ENCODE assay signal across 19 cellular contexts in genomic region chr17:28472871-28473497, GRCh38. TPM values are rescaled to one million over a fixed set of nuclear protein-coding genes. Genes with fewer than 3 reads are reported as not detected.
DNase-seq lines count a peak whose midpoint lies in the region; ATAC-seq and TF ChIP-seq lines count a peak whose summit lies in the region.
"Had no signal": no experiment of that assay in that cellular context is flagged by ENCODE, and none has a peak within 500 bp of the region (broad histone marks: within the 10 kb centered on the region; RNA-seq: fewer than 3 reads in every experiment).

No MANE protein-coding gene starts in this region.

- H3K36me3 ChIP-seq in colonic mucosa (no peaks in the 10 kb centered on the region), neural progenitor cell (no peaks in the 10 kb centered on the region)

- no peaks in the 10 kb centered on the region for H3K9me3 Mint-ChIP-seq in activated CD4-positive, alpha-beta memory T cell treated with anti-CD3 and anti-CD28 coated beads for 36 hours
- H3K9me3 Mint-ChIP-seq in activated CD4-positive, alpha-beta memory T cell treated with anti-CD3 and anti-CD28 coated beads, Interleukin-2, amount 10 ng/mL, durations not matched to agents 7 days and 5 days, result no peaks in the 10 kb centered on the region
- no peaks in the 10 kb centered on the region for H3K9me3 Mint-ChIP-seq in neural progenitor cell
- H3K9me3 Mint-ChIP-seq: H9 had no signal

- TF ChIP-seq CTCF in colonic mucosa (IDR thresholded peaks at IDR 0.05) (no peak), neural progenitor cell (IDR thresholded peaks at IDR 0.05) (no peak)

- H3F3A ChIP-seq in neural progenitor cell (ENCODE audit: low read depth), result no peaks in the 10 kb centered on the region

- no peak overlapping the region for H3K27ac Mint-ChIP-seq in activated CD4-positive, alpha-beta memory T cell treated with anti-CD3 and anti-CD28 coated beads for 36 hours
- H3K27ac Mint-ChIP-seq in activated CD4-positive, alpha-beta memory T cell treated with anti-CD3 and anti-CD28 coated beads, Interleukin-2, amount 10 ng/mL, durations not matched to agents 7 days and 5 days, result no peak overlapping the region
- no peak overlapping the region for H3K27ac Mint-ChIP-seq in neural progenitor cell
- H3K27ac Mint-ChIP-seq: B cell had no signal

- H3K4me1 ChIP-seq in colonic mucosa, result peaks cover 6% of the 10 kb centered on the region
- H3K4me1 ChIP-seq in neural progenitor cell, result no peaks in the 10 kb centered on the region

- H3K27me3 ChIP-seq in colonic mucosa (no peaks in the 10 kb centered on the region), neural progenitor cell (peaks cover 12% of the 10 kb centered on the region)

- H3K4me2 ChIP-seq in neural progenitor cell, result peak overlapping the region; percentile 13

- intact Hi-C loops in activated CD4-positive, alpha-beta memory T cell treated with anti-CD3 and anti-CD28 coated beads for 36 hours (cut with micrococcal nuclease), result no loop called here
- intact Hi-C loops in colonic mucosa (cut with DNase I), result no loop called here

- no peaks in the 10 kb centered on the region for H3K27me3 Mint-ChIP-seq in activated CD4-positive, alpha-beta memory T cell treated with anti-CD3 and anti-CD28 coated beads for 36 hours
- no peaks in the 10 kb centered on the region for H3K27me3 Mint-ChIP-seq in activated CD4-positive, alpha-beta memory T cell treated with anti-CD3 and anti-CD28 coated beads, Interleukin-2, amount 10 ng/mL, durations not matched to agents 7 days and 5 days
- H3K27me3 Mint-ChIP-seq in neural progenitor cell (ENCODE audit: insufficient read depth, low read depth), result peaks cover 5% of the 10 kb centered on the region

- H3K9ac ChIP-seq in colonic mucosa (ENCODE audit: low read depth in 2 of 2, low read length in 2 of 2) (peak overlapping the region in 1 of 2 donors; percentile 62), neural progenitor cell (no peak overlapping the region)

- H3K4me3 ChIP-seq in colonic mucosa (no peak overlapping the region), neural progenitor cell (no peak overlapping the region)

- no peaks in the 10 kb centered on the region for H4K20me1 ChIP-seq in neural progenitor cell (ENCODE audit: low read depth)

- no peaks in the 10 kb centered on the region for H3K79me2 ChIP-seq in neural progenitor cell (ENCODE audit: low read depth)

- peak; percentile 2 for DNase-seq in activated CD4-positive, alpha-beta memory T cell treated with anti-CD3 and anti-CD28 coated beads for 36 hours
- no peak for DNase-seq in activated CD4-positive, alpha-beta memory T cell treated with anti-CD3 and anti-CD28 coated beads, Interleukin-2, amount 10 ng/mL, durations not matched to agents 7 days and 5 days
- DNase-seq in MV-4-11 (lab: John Stamatoyannopoulos, UW) (peak; percentile 15), colonic mucosa (peak; percentile 63), neural progenitor cell (ENCODE audit: low spot score) (no peak), foreskin melanocyte (no peak)
- DNase-seq: DMS79 treated with DMSO at 0.1 percent for 48 hours, NCI-H1105, NCI-H2107, PC-3 had no signal

- H3K4me1 Mint-ChIP-seq in activated CD4-positive, alpha-beta memory T cell treated with anti-CD3 and anti-CD28 coated beads for 36 hours (ENCODE audit: low read depth), result peaks cover 19% of the 10 kb centered on the region
- peaks cover 36% of the 10 kb centered on the region for H3K4me1 Mint-ChIP-seq in activated CD4-positive, alpha-beta memory T cell treated with anti-CD3 and anti-CD28 coated beads, Interleukin-2, amount 10 ng/mL, durations not matched to agents 7 days and 5 days
- H3K4me1 Mint-ChIP-seq in neural progenitor cell, result peaks cover 5% of the 10 kb centered on the region
- H3K4me1 Mint-ChIP-seq: B cell had no signal

- CTCF ChIA-PET in activated CD4-positive, alpha-beta memory T cell treated with anti-CD3 and anti-CD28 coated beads for 36 hours (lab: Charles Lee), result no interaction called here
- CTCF ChIA-PET in activated CD4-positive, alpha-beta memory T cell treated with anti-CD3 and anti-CD28 coated beads, Interleukin-2, amount 10 ng/mL, durations not matched to agents 7 days and 5 days (lab: Charles Lee), result no interaction called here

- H3K27ac ChIP-seq in colonic mucosa (peak overlapping the region; percentile 64), neural progenitor cell (no peak overlapping the region)
- H3K27ac ChIP-seq: HL-60, RWPE1 had no signal

- H2AFZ ChIP-seq in neural progenitor cell (replicated peaks), result no peak overlapping the region

- POLR2A ChIA-PET in activated CD4-positive, alpha-beta memory T cell treated with anti-CD3 and anti-CD28 coated beads for 36 hours (lab: Charles Lee), result no interaction called here
- POLR2A ChIA-PET in activated CD4-positive, alpha-beta memory T cell treated with anti-CD3 and anti-CD28 coated beads, Interleukin-2, amount 10 ng/mL, durations not matched to agents 7 days and 5 days (lab: Charles Lee), result no interaction called here

- H3K9me3 ChIP-seq in colonic mucosa (no peaks in the 10 kb centered on the region), neural progenitor cell (ENCODE audit: low read depth) (no peaks in the 10 kb centered on the region)

- no peaks in the 10 kb centered on the region for H3K36me3 Mint-ChIP-seq in activated CD4-positive, alpha-beta memory T cell treated with anti-CD3 and anti-CD28 coated beads for 36 hours
- no peaks in the 10 kb centered on the region for H3K36me3 Mint-ChIP-seq in activated CD4-positive, alpha-beta memory T cell treated with anti-CD3 and anti-CD28 coated beads, Interleukin-2, amount 10 ng/mL, durations not matched to agents 7 days and 5 days (ENCODE audit: low read depth)
- no peaks in the 10 kb centered on the region for H3K36me3 Mint-ChIP-seq in neural progenitor cell

- ATAC-seq in GM19455 (IDR thresholded peaks at IDR 0.05; ENCODE audit: unreplicated experiment) (no peak), GM21576 (IDR thresholded peaks at IDR 0.05; ENCODE audit: unreplicated experiment) (no peak)

- H3K4me3 Mint-ChIP-seq in activated CD4-positive, alpha-beta memory T cell treated with anti-CD3 and anti-CD28 coated beads for 36 hours, result no peak overlapping the region
- no peak overlapping the region for H3K4me3 Mint-ChIP-seq in activated CD4-positive, alpha-beta memory T cell treated with anti-CD3 and anti-CD28 coated beads, Interleukin-2, amount 10 ng/mL, durations not matched to agents 7 days and 5 days
- no peak overlapping the region for H3K4me3 Mint-ChIP-seq in neural progenitor cell
- H3K4me3 Mint-ChIP-seq: B cell, H9 had no signal

RNA-seq across cellular contexts. Expression of gene SLC13A2, which starts 0.5 kb away (rescaled TPM):
- total RNA-seq in activated CD4-positive, alpha-beta memory T cell treated with anti-CD3 and anti-CD28 coated beads for 36 hours, result not detected
- total RNA-seq in activated CD4-positive, alpha-beta memory T cell treated with anti-CD3 and anti-CD28 coated beads, Interleukin-2, amount 10 ng/mL, durations not matched to agents 7 days and 5 days, result not detected
- total RNA-seq in colonic mucosa (10 to 100 TPM; 24.7 to 40.5 TPM), neural progenitor cell (ENCODE audit: low replicate concordance) (not detected in 2 replicates)
- total RNA-seq: A172, B cell, H9, HT1080, M059J, PC-3 had no signal

RNA-seq across cellular contexts. Expression of gene FOXN1, which starts 33.2 kb away (rescaled TPM):
- not detected for total RNA-seq in activated CD4-positive, alpha-beta memory T cell treated with anti-CD3 and anti-CD28 coated beads for 36 hours
- total RNA-seq in activated CD4-positive, alpha-beta memory T cell treated with anti-CD3 and anti-CD28 coated beads, Interleukin-2, amount 10 ng/mL, durations not matched to agents 7 days and 5 days, result not detected
- total RNA-seq in colonic mucosa (under 1 TPM in 1 of 2 donors, not detected in 1; 0.32 TPM), neural progenitor cell (ENCODE audit: low replicate concordance) (not detected in 2 replicates)
- total RNA-seq: A172, B cell, H9, HT1080, M059J, PC-3 had no signal

Comparison
In these comparisons a context has a peak if more than half of its experiments do, and no peak if none do; other contexts are left out.
1. DNase-seq: peak in activated CD4-positive, alpha-beta memory T cell treated with anti-CD3 and anti-CD28 coated beads for 36 hours (single experiment), MV-4-11 (single experiment) and colonic mucosa (single experiment); none in activated CD4-positive, alpha-beta memory T cell treated with anti-CD3 and anti-CD28 coated beads, Interleukin-2, amount 10 ng/mL, durations not matched to agents 7 days and 5 days (single experiment), neural progenitor cell (single experiment) and foreskin melanocyte (single experiment).
2. RNA of gene SLC13A2, which starts 0.5 kb away (total RNA-seq): 24.7 to 40.5 TPM in colonic mucosa; not detected in activated CD4-positive, alpha-beta memory T cell treated with anti-CD3 and anti-CD28 coated beads for 36 hours, not detected in activated CD4-positive, alpha-beta memory T cell treated with anti-CD3 and anti-CD28 coated beads, Interleukin-2, amount 10 ng/mL, durations not matched to agents 7 days and 5 days and not detected in neural progenitor cell; every median in the first group is over 10 times any median in the second.